In genomic region chr11:114075891-114076441, GRCh38 we compare ENCODE assay signal across 7 cellular contexts. TPM values are rescaled to one million over a fixed set of nuclear protein-coding genes. Genes with fewer than 3 reads are reported as not detected.
DNase-seq lines count a peak whose midpoint lies in the region; ATAC-seq, FAIRE-seq and TF ChIP-seq lines count a peak whose summit lies in the region.

No MANE protein-coding gene starts in this region.

- H3K4me1 ChIP-seq in PC-3 (ENCODE audit: insufficient read depth, low read length) (no peaks in the 10 kb centered on the region), suprapubic skin (peaks cover 98% of the 10 kb centered on the region)

- H3K27me3 ChIP-seq in PC-3 (ENCODE audit: low read length) (peaks cover 87% of the 10 kb centered on the region), suprapubic skin (no peaks in the 10 kb centered on the region)

- TF ChIP-seq POLR2A in suprapubic skin (IDR thresholded peaks at IDR 0.05) (no peak), GM12892 (IDR thresholded peaks at IDR 0.05; ENCODE audit: low read depth, low read length) (no peak)

- H3K9me2 ChIP-seq in PC-3 (replicated peaks; ENCODE audit: low read length), result no peaks in the 10 kb centered on the region

- POLR2A ChIA-PET in PC-3 (lab: Charles Lee; ENCODE audit: unreplicated experiment), result no interaction called here

- FAIRE-seq in GM12892 (lab: Jason Lieb, UNC), result no peak

- CTCF ChIA-PET in PC-3 (lab: Charles Lee), result no interaction called here

- no peak overlapping the region for H3K27ac ChIP-seq in PC-3 (ENCODE audit: low read length)
- peak overlapping the region; percentile 77 for H3K27ac ChIP-seq in suprapubic skin

- TF ChIP-seq CTCF in GM12873 (IDR thresholded peaks at IDR 0.05; ENCODE audit: insufficient read depth, low read depth, low read length, missing control alignments) (peak; percentile 53), PC-3 (conservative IDR thresholded peaks at IDR 0.05; ENCODE audit: low read depth, low read length) (peak; percentile 68), astrocyte of the spinal cord (IDR thresholded peaks at IDR 0.05; ENCODE audit: low read depth, low read length) (peak; percentile 82), suprapubic skin (IDR thresholded peaks at IDR 0.05) (peak; percentile 23 to 65)

- no peaks in the 10 kb centered on the region for H4K20me1 ChIP-seq in PC-3 (ENCODE audit: low read length)

- DNase-seq in PC-3 (peak; percentile 51), astrocyte of the spinal cord (ENCODE audit: low read depth, low spot score) (peak; percentile 74), kidney glomerular epithelial cell (lab: John Stamatoyannopoulos, UW) (peak; percentile 20), suprapubic skin (ENCODE audit: low spot score in 2 of 2) (peak in 1 of 2 donors; percentile 65), GM12892 (ENCODE audit: insufficient read length) (no peak)

- H3K4me3 ChIP-seq in PC-3 (ENCODE audit: low read length) (no peak overlapping the region), astrocyte of the spinal cord (ENCODE audit: low read depth, low read length) (no peak overlapping the region), suprapubic skin (peak overlapping the region; percentile 37)

- H2AFZ ChIP-seq in PC-3 (ENCODE audit: low read length), result no peak overlapping the region

- in situ Hi-C loops in astrocyte of the spinal cord (cut with HindIII; ENCODE audit: low sequenced_read_pairs), result no loop called here

- no peak overlapping the region for H3K4me2 ChIP-seq in PC-3 (ENCODE audit: low read length)

- TF ChIP-seq EP300 in suprapubic skin (IDR thresholded peaks at IDR 0.05), result no peak

- no peak overlapping the region for H3K9ac ChIP-seq in PC-3 (ENCODE audit: low read length)

- 52% methylated on average over 18 of the region's 18 CpGs for whole genome bisulfite sequencing in suprapubic skin

- peak; percentile 67 for ATAC-seq in PC-3
- ATAC-seq in HG02885 (IDR thresholded peaks at IDR 0.05; ENCODE audit: poor library complexity, unreplicated experiment), result no peak

- no peaks in the 10 kb centered on the region for H3F3A ChIP-seq in PC-3 (ENCODE audit: low read length, unreplicated experiment)

- BruUV-seq in PC-3 (replicated peaks; lab: Mats Ljungman, UMichigan), result no TSS peak

- intact Hi-C loops in PC-3 (cut with micrococcal nuclease), result loop anchor here (1.0 kb wide), 1 partner anchor 40 kb away; no protein-coding TSS in a partner anchor

- H3K9me3 ChIP-seq in PC-3 (ENCODE audit: low read length), result no peaks in the 10 kb centered on the region
- no peaks in the 10 kb centered on the region for H3K9me3 ChIP-seq in suprapubic skin

- H3K79me2 ChIP-seq in PC-3 (ENCODE audit: low read length), result no peaks in the 10 kb centered on the region

- no peaks in the 10 kb centered on the region for H3K36me3 ChIP-seq in PC-3 (ENCODE audit: low read depth, low read length)
- H3K36me3 ChIP-seq in suprapubic skin, result peaks cover 51% of the 10 kb centered on the region

RNA-seq across cellular contexts. Expression of gene ZBTB16, which starts 16.5 kb away (rescaled TPM):
- total RNA-seq in PC-3 (2014; rRNA removed), result not detected in 2 replicates
- 100 to 1,000 TPM; 142 to 474 (median 232) TPM for total RNA-seq in suprapubic skin
- not detected for polyA plus RNA-seq in GM12892 (2012; ENCODE audit: missing spikeins)

Comparison
In these comparisons a context has a peak if more than half of its experiments do, and no peak if none do; other contexts are left out.
1. RNA of gene ZBTB16, which starts 16.5 kb away (total RNA-seq): 142 to 474 TPM in suprapubic skin; not detected in PC-3; every median in the first group is over 100 times any median in the second.
2. Peak in every context shown above with its lines, with median percentiles within 50 percentile points of each other: CTCF ChIP-seq.